ENCODE assay signal across 12 cellular contexts in genomic region chr5:68533571-68534051, GRCh38.
DNase-seq lines count a peak whose midpoint lies in the region; ATAC-seq and TF ChIP-seq lines count a peak whose summit lies in the region.
"Had no signal": no experiment of that assay in that cellular context is flagged by ENCODE, and none has a peak within 500 bp of the region (broad histone marks: within the 10 kb centered on the region; RNA-seq: fewer than 3 reads in every experiment).

No MANE protein-coding gene starts in this region.

- no peaks in the 10 kb centered on the region for H3K79me2 ChIP-seq in parathyroid adenoma

- H3K36me3 ChIP-seq in parathyroid adenoma (ENCODE audit: control insufficient read depth, insufficient read depth, low read length): no peaks in the 10 kb centered on the region

- POLR2A ChIA-PET in WTC11 (lab: Charles Lee): no interaction called here

- TF ChIP-seq CTCF in WTC11 (IDR thresholded peaks at IDR 0.05) (no peak), parathyroid adenoma (IDR thresholded peaks at IDR 0.05) (no peak)

- peaks cover 6% of the 10 kb centered on the region; the same call in 1 of the 2 replicates for H3K36me3 Mint-ChIP-seq in WTC11
- H3K36me3 Mint-ChIP-seq: CD4-positive, CD25-positive, alpha-beta regulatory T cell had no signal

- peaks cover 26% of the 10 kb centered on the region for H3K4me1 ChIP-seq in parathyroid adenoma

- peak; percentile 17 for ATAC-seq in WTC11
- ATAC-seq in GM21619 (IDR thresholded peaks at IDR 0.05; ENCODE audit: unreplicated experiment): no peak
- ATAC-seq: activated T-cell treated with anti-CD3 and anti-CD28 coated beads, Interleukin-2, amount 50 U/mL, for 72 hours; PC-3 had no signal

- peak overlapping the region; percentile 96 for H3K27ac ChIP-seq in parathyroid adenoma

- H3K27ac Mint-ChIP-seq in WTC11: peak overlapping the region; percentile 50
- H3K27ac Mint-ChIP-seq: activated T-cell treated with anti-CD3 and anti-CD28 coated beads, Interleukin-2, amount 50 U/mL, for 72 hours; CD4-positive, CD25-positive, alpha-beta regulatory T cell had no signal

- no peak overlapping the region for H3K4me2 ChIP-seq in parathyroid adenoma (ENCODE audit: low read length)

- no peak overlapping the region for H3K9ac ChIP-seq in parathyroid adenoma

- H3K27me3 ChIP-seq in parathyroid adenoma (ENCODE audit: control insufficient read depth, insufficient read depth, low read length): no peaks in the 10 kb centered on the region

- no peaks in the 10 kb centered on the region for H3K27me3 Mint-ChIP-seq in WTC11 (ENCODE audit: low read depth)

- CTCF ChIA-PET in WTC11 (lab: Charles Lee): no interaction called here

- H3K4me1 Mint-ChIP-seq in WTC11: peaks cover 41% of the 10 kb centered on the region
- H3K4me1 Mint-ChIP-seq: CD4-positive, CD25-positive, alpha-beta regulatory T cell had no signal

- DNase-seq in DMS53 (lab: John Stamatoyannopoulos, UW) (peak; percentile 79), NCI-H2029 treated with DMSO at 0.1 percent for 48 hours (lab: John Stamatoyannopoulos, UW) (peak; percentile 92), WTC11 (ENCODE audit: low spot score) (no peak), SKM-1 treated with dmso at 0.1 percent for 144 hours (lab: John Stamatoyannopoulos, UW; ENCODE audit: unreplicated experiment) (no peak), T-helper 9 cell (no peak)
- DNase-seq in activated CD4-positive, alpha-beta T cell treated with anti-CD3 and anti-CD28 coated beads for 48 hours: no peak
- DNase-seq: activated T-cell treated with anti-CD3 and anti-CD28 coated beads, Interleukin-2, amount 50 U/mL, for 72 hours; CD4-positive, CD25-positive, alpha-beta regulatory T cell; central memory CD4-positive, alpha-beta T cell had no signal

- H2AFZ ChIP-seq in parathyroid adenoma: peak overlapping the region; percentile 84

- no peaks in the 10 kb centered on the region for H3K9me3 ChIP-seq in parathyroid adenoma (ENCODE audit: control insufficient read depth, low read length)

- peaks cover 12% of the 10 kb centered on the region for H3K9me3 Mint-ChIP-seq in WTC11

- H3K4me3 Mint-ChIP-seq in WTC11: no peak overlapping the region
- H3K4me3 Mint-ChIP-seq: activated T-cell treated with anti-CD3 and anti-CD28 coated beads, Interleukin-2, amount 50 U/mL, for 72 hours; CD4-positive, CD25-positive, alpha-beta regulatory T cell had no signal

- H3K4me3 ChIP-seq in parathyroid adenoma (ENCODE audit: low read depth, low read length): peak overlapping the region; percentile 7

TF ChIP-seq in WTC11, 78 proteins besides CTCF, POLR2A, EP300 and RAD21:
- no peak for TF ChIP-seq ZNF219 (CRISPR knock-in tag; IDR thresholded peaks at IDR 0.05; ENCODE audit: borderline replicate concordance)
- no peak for TF ChIP-seq ZNF671 (CRISPR knock-in tag; IDR thresholded peaks at IDR 0.05)
- no peak for TF ChIP-seq SP1 (CRISPR knock-in tag; conservative IDR thresholded peaks at IDR 0.05)
- no peak for TF ChIP-seq NR1H2 (CRISPR knock-in tag; IDR thresholded peaks at IDR 0.05)
- no peak for TF ChIP-seq SMAD3 (CRISPR knock-in tag; IDR thresholded peaks at IDR 0.05; ENCODE audit: borderline replicate concordance)
- no peak for TF ChIP-seq SOX15 (CRISPR knock-in tag; IDR thresholded peaks at IDR 0.05)
- no peak for TF ChIP-seq JAZF1 (CRISPR knock-in tag; IDR thresholded peaks at IDR 0.05)
- TF ChIP-seq ETV6 (CRISPR knock-in tag; IDR thresholded peaks at IDR 0.05): no peak
- no peak for TF ChIP-seq ZNF396 (CRISPR knock-in tag; IDR thresholded peaks at IDR 0.05; ENCODE audit: borderline replicate concordance)
- no peak for TF ChIP-seq ZBTB43 (CRISPR knock-in tag; IDR thresholded peaks at IDR 0.05)
- no peak for TF ChIP-seq FOXP4 (CRISPR knock-in tag; IDR thresholded peaks at IDR 0.05)
- TF ChIP-seq GABPB1 (CRISPR knock-in tag; IDR thresholded peaks at IDR 0.05): no peak
- no peak for TF ChIP-seq CREB1 (CRISPR knock-in tag; IDR thresholded peaks at IDR 0.05)
- TF ChIP-seq ZNF512 (CRISPR knock-in tag; IDR thresholded peaks at IDR 0.05; ENCODE audit: borderline replicate concordance): no peak
- no peak for TF ChIP-seq AR (CRISPR knock-in tag; IDR thresholded peaks at IDR 0.05)
- TF ChIP-seq NFYB (CRISPR knock-in tag; conservative IDR thresholded peaks at IDR 0.05; ENCODE audit: low read depth): no peak
- TF ChIP-seq USF2 (CRISPR knock-in tag; IDR thresholded peaks at IDR 0.05): no peak

Comparison
In these comparisons a context has a peak if more than half of its experiments do, and no peak if none do; other contexts are left out.
1. DNase-seq: peak in DMS53 (single experiment) and NCI-H2029 treated with DMSO at 0.1 percent for 48 hours (single experiment); none in WTC11 (single experiment), SKM-1 treated with dmso at 0.1 percent for 144 hours (single experiment), activated CD4-positive, alpha-beta T cell treated with anti-CD3 and anti-CD28 coated beads for 48 hours (single experiment) and T-helper 9 cell (single experiment).